In the genomic region with DNA sequence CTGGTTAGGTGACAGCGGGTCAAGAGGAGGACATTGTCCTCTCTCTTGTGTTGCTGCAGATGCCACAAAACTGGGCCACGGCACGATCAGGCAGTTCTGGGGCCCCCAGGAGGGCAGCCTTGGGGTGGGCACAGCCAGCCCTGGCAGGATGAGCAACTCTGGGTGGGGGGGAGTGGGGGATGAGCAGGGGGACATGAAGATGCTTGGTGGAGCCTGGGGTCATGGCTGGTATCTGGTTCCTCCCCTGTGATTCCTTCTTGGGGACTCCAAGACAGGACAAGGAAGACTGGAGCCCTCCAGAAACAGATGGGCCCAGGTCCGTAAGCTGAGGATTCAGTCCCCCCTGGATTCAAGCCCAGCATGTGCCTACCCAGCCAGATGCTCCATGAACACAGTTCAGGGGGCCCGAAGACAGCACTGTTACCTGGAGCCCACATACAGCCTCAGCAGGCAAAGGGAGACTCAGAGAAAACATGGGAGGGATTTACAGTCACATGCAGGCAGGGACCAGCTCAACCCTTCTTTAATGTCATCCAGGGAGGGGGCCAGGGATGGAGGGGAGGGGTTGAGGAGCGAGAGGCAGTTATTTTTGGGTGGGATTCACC, we compare ENCODE assay signal across 22 cellular contexts. TPM values are rescaled to one million over a fixed set of nuclear protein-coding genes. Genes with fewer than 3 reads are reported as not detected.
"Had no signal": no experiment of that assay in that cellular context is flagged by ENCODE, and none has a peak within 500 bp of the region (broad histone marks: within the 10 kb centered on the region; RNA-seq: fewer than 3 reads in every experiment).

No MANE protein-coding gene starts in this region.

- H3K36me3 ChIP-seq: esophagus muscularis mucosa, gastrocnemius medialis, left ventricle myocardium inferior had no signal

- H3K4me1 Mint-ChIP-seq: naive B cell, nephron had no signal

- H3K4me3 Mint-ChIP-seq: nephron had no signal

- H3K36me3 Mint-ChIP-seq: naive B cell had no signal

- H3K27ac Mint-ChIP-seq: naive B cell, nephron had no signal

- ATAC-seq: gastrocnemius medialis, heart right ventricle had no signal

- H3K27me3 ChIP-seq: esophagus muscularis mucosa, gastrocnemius medialis had no signal

- H3K4me1 ChIP-seq: esophagus muscularis mucosa, gastrocnemius medialis, heart right ventricle, left ventricle myocardium inferior had no signal

- H3K27ac ChIP-seq: dorsolateral prefrontal cortex, epithelial cell of prostate, esophagus muscularis mucosa, gastrocnemius medialis, heart right ventricle, left ventricle myocardium inferior had no signal

- H3K4me3 ChIP-seq: dorsolateral prefrontal cortex, esophagus muscularis mucosa, gastrocnemius medialis, heart right ventricle, left ventricle myocardium inferior, lung, smooth muscle cell had no signal

- DNase-seq: cortex of kidney; dorsolateral prefrontal cortex; effector memory CD4-positive, alpha-beta T cell; gastrocnemius medialis; heart right ventricle; hypothalamus; left ventricle myocardium inferior; mesenchymal stem cell; naive B cell; stimulated activated CD4-positive, alpha-beta T cell treated with anti-CD3 and anti-CD28 coated beads, Interleukin-2, amount 100 ng/mL, for 48 hours; stimulated activated naive CD4-positive, alpha-beta T cell treated with Interleukin-2 at 50 U/mL for 16 hours; trophoblast cell had no signal

- H3K9me3 Mint-ChIP-seq: nephron had no signal

- H3K9me3 ChIP-seq: esophagus muscularis mucosa, gastrocnemius medialis, heart right ventricle, left ventricle myocardium inferior had no signal

- H3K4me2 ChIP-seq: smooth muscle cell had no signal

- FAIRE-seq: keratinocyte had no signal

RNA-seq across cellular contexts. Expression of gene SERPINA1, which starts 10.4 kb away (rescaled TPM):
- total RNA-seq: fibroblast of villous mesenchyme, pulmonary artery endothelial cell had no signal

RNA-seq across cellular contexts. Expression of gene SERPINA2, which starts 11.5 kb away (rescaled TPM):
- total RNA-seq: dorsolateral prefrontal cortex, esophagus muscularis mucosa, fibroblast of villous mesenchyme, gastrocnemius medialis, heart right ventricle, left ventricle myocardium inferior, lung, osteoblast, pulmonary artery endothelial cell, smooth muscle cell, urinary bladder had no signal
- polyA plus RNA-seq: heart right ventricle, keratinocyte, smooth muscle cell, urinary bladder had no signal

RNA-seq across cellular contexts. Expression of gene SERPINA6, which starts 54.8 kb away (rescaled TPM):
- total RNA-seq: dorsolateral prefrontal cortex, esophagus muscularis mucosa, fibroblast of villous mesenchyme, heart right ventricle, left ventricle myocardium inferior, osteoblast, pulmonary artery endothelial cell, smooth muscle cell, urinary bladder had no signal
- polyA plus RNA-seq: heart right ventricle, keratinocyte, smooth muscle cell had no signal
